Comparison of ENCODE assay signal across 26 cellular contexts in the genomic region with DNA sequence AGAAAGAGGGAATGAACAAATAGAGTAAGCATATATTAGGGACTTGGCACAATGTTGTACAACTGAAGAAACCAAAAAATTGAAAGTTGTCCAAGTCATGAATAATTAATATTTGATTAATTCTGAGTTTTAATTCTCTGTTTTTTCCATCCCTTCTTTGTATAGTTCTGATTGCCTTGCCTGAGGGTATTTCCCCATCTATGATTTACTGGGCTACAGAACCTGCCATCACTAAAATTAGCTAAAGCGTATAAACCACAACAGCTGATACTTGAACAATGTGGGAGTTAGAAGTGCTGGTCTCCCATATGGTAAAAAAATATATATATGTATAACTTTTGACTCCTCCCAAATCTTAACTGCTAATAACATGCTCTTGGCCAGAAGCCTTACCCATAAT.
"Had no signal": no experiment of that assay in that cellular context is flagged by ENCODE, and none has a peak within 500 bp of the region (broad histone marks: within the 10 kb centered on the region; RNA-seq: fewer than 3 reads in every experiment).

No MANE protein-coding gene starts in this region.

- H3K4me3 ChIP-seq: coronary artery, dorsolateral prefrontal cortex, esophagus muscularis mucosa, esophagus squamous epithelium, gastrocnemius medialis, gastroesophageal sphincter, heart left ventricle, heart right ventricle, hepatocyte had no signal

- H3K9me3 ChIP-seq: esophagus muscularis mucosa, esophagus squamous epithelium, gastrocnemius medialis, gastroesophageal sphincter, heart left ventricle, heart right ventricle had no signal

- H3K27me3 Mint-ChIP-seq: dendritic cell treated with granulocyte-macrophage colony-stimulating factor and Interleukin-4, amounts not matched to agents 40 ng/mL and 50 ng/mL, for 4 days; effector memory CD8-positive, alpha-beta T cell had no signal

- H3K27ac Mint-ChIP-seq: dendritic cell treated with granulocyte-macrophage colony-stimulating factor and Interleukin-4, amounts not matched to agents 40 ng/mL and 50 ng/mL, for 4 days; effector memory CD8-positive, alpha-beta T cell; endodermal cell had no signal

- ATAC-seq: effector memory CD8-positive, alpha-beta T cell; esophagus mucosa; foreskin keratinocyte; gastrocnemius medialis; gastroesophageal sphincter; heart left ventricle; heart right ventricle had no signal

- H3K9me3 Mint-ChIP-seq: endodermal cell had no signal

- H3K27ac ChIP-seq: coronary artery, dorsolateral prefrontal cortex, epithelial cell of prostate, esophagus muscularis mucosa, esophagus squamous epithelium, foreskin keratinocyte, gastrocnemius medialis, gastroesophageal sphincter, heart left ventricle, heart right ventricle, hepatocyte had no signal

- H3K36me3 ChIP-seq: esophagus muscularis mucosa, esophagus squamous epithelium, gastrocnemius medialis, gastroesophageal sphincter, heart left ventricle, heart right ventricle had no signal

- DNase-seq: cortex of kidney; dermis blood vessel endothelial cell; dorsolateral prefrontal cortex; effector CD4-positive, alpha-beta T cell; effector CD8-positive, alpha-beta T cell; effector memory CD4-positive, alpha-beta T cell; effector memory CD8-positive, alpha-beta T cell; endodermal cell; erythroblast; esophagus squamous epithelium; foreskin fibroblast; foreskin keratinocyte; foreskin melanocyte; gastrocnemius medialis; glutamatergic neuron; head of caudate nucleus; heart left ventricle; heart right ventricle; hippocampal formation had no signal

- H3K4me3 Mint-ChIP-seq: dendritic cell treated with granulocyte-macrophage colony-stimulating factor and Interleukin-4, amounts not matched to agents 40 ng/mL and 50 ng/mL, for 4 days; effector memory CD8-positive, alpha-beta T cell; endodermal cell had no signal

- H3K27me3 ChIP-seq: dorsolateral prefrontal cortex, esophagus muscularis mucosa, esophagus squamous epithelium, foreskin keratinocyte, gastrocnemius medialis, gastroesophageal sphincter, heart left ventricle, heart right ventricle, hepatocyte had no signal

- H3K4me1 ChIP-seq: esophagus muscularis mucosa, esophagus squamous epithelium, foreskin keratinocyte, gastrocnemius medialis, gastroesophageal sphincter, heart left ventricle, heart right ventricle had no signal
